In genomic region chr10:5526691-5527331, GRCh38 we compare ENCODE assay signal across 30 cellular contexts. TPM values are rescaled to one million over a fixed set of nuclear protein-coding genes. Genes with fewer than 3 reads are reported as not detected.
A peak's percentile ranks its signal among the peaks of the same experiment; 100 is the strongest.
DNase-seq lines count a peak whose midpoint lies in the region; ATAC-seq and TF ChIP-seq lines count a peak whose summit lies in the region.
"Had no signal": no experiment of that assay in that cellular context is flagged by ENCODE, and none has a peak within 500 bp of the region (broad histone marks: within the 10 kb centered on the region; RNA-seq: fewer than 3 reads in every experiment).

No MANE protein-coding gene starts in this region.

- peak; percentile 2 for DNase-seq in activated CD4-positive, CD25-positive, alpha-beta regulatory T cell treated with anti-CD3 and anti-CD28 coated beads, Interleukin-2, amount 50 U/mL, for 72 hours
- peak; percentile 15 for DNase-seq in RPMI8226
- peak; percentile 2 to 15 for DNase-seq in left colon
- DNase-seq in spleen = peak; percentile 50
- DNase-seq in adrenal gland = no peak
- no peak for DNase-seq in effector CD4-positive, alpha-beta T cell
- DNase-seq: activated CD4-positive, alpha-beta T cell treated with anti-CD3 and anti-CD28 coated beads, Interleukin-2, amount 10 ng/mL, durations not matched to agents 7 days and 5 days; activated naive CD4-positive, alpha-beta T cell treated with anti-CD3 and anti-CD28 coated beads for 36 hours; DMS79 treated with DMSO at 0.1 percent for 48 hours; GDM1; left cardiac atrium; mesenchymal stem cell; NCI-H1436; NCI-H748 treated with DMSO at 0.1 percent for 48 hours; SIG-M5; T1000 had no signal

- 78 to 90% (median 83%) methylated on average over 5 to 8 of the region's 8 CpGs for WGBS in spleen, 5 donors
- WGBS in adrenal gland, 4 donors = 80 to 88% (median 85%) methylated on average over 1 to 8 of the region's 8 CpGs

- TF ChIP-seq CTCF in spleen (IDR thresholded peaks at IDR 0.05 in 8 of 11, conservative IDR thresholded peaks at IDR 0.05 in 3 of 11) = no peak
- no peak for TF ChIP-seq CTCF in adrenal gland (IDR thresholded peaks at IDR 0.05)

- H3K27me3 ChIP-seq in spleen (replicated peaks in 1 of 7) = no peaks in the 10 kb centered on the region
- H3K27me3 ChIP-seq in adrenal gland = no peaks in the 10 kb centered on the region
- H3K27me3 ChIP-seq: hepatocyte, right atrium auricular region, upper lobe of left lung had no signal

- H3K4me1 ChIP-seq in spleen = no peaks in the 10 kb centered on the region
- no peaks in the 10 kb centered on the region for H3K4me1 ChIP-seq in adrenal gland (replicated peaks in 1 of 2)
- H3K4me1 ChIP-seq: HAP-1, parathyroid adenoma, right atrium auricular region, upper lobe of left lung had no signal

- H3K36me3 ChIP-seq in spleen = no peaks in the 10 kb centered on the region
- H3K36me3 ChIP-seq in adrenal gland (replicated peaks in 1 of 2) = no peaks in the 10 kb centered on the region
- H3K36me3 ChIP-seq: HAP-1, right atrium auricular region, upper lobe of left lung had no signal

- no peak for ATAC-seq in activated CD4-positive, CD25-positive, alpha-beta regulatory T cell treated with anti-CD3 and anti-CD28 coated beads, Interleukin-2, amount 50 U/mL, for 24 hours
- ATAC-seq in left colon (no peak), HG03159 (IDR thresholded peaks at IDR 0.05; ENCODE audit: unreplicated experiment) (no peak)
- ATAC-seq: Panc1 had no signal

- TF ChIP-seq POLR2A in spleen (IDR thresholded peaks at IDR 0.05) = no peak
- TF ChIP-seq POLR2A in adrenal gland (IDR thresholded peaks at IDR 0.05) = no peak

- no peaks in the 10 kb centered on the region for H3K9me3 ChIP-seq in spleen
- no peaks in the 10 kb centered on the region for H3K9me3 ChIP-seq in adrenal gland (replicated peaks in 1 of 3)
- H3K9me3 ChIP-seq: Caco-2, HAP-1, right atrium auricular region, upper lobe of left lung had no signal

- intact Hi-C loops in left colon (cut with DNase I, micrococcal nuclease) (no loop called here), spleen (cut with DNase I; ENCODE audit: low total_unique reads) (no loop called here), adrenal gland (cut with DNase I) (no loop called here)

- H3K27ac ChIP-seq in spleen (no peak overlapping the region), adrenal gland (no peak overlapping the region)
- H3K27ac ChIP-seq: C4-2B, hepatocyte, HL-60, parathyroid adenoma, right atrium auricular region, upper lobe of left lung had no signal

- H3K4me3 ChIP-seq in spleen (no peak overlapping the region), adrenal gland (no peak overlapping the region)
- H3K4me3 ChIP-seq: HAP-1, hepatocyte, right atrium auricular region, upper lobe of left lung had no signal

RNA-seq across cellular contexts. Expression of gene CALML3, which starts 2.0 kb away (rescaled TPM):
- total RNA-seq in left colon (under 1 TPM; 0.08 to 0.09 TPM), spleen (not detected), adrenal gland (not detected)
- polyA plus RNA-seq in spleen (under 1 TPM in 1 of 3 donors, not detected in 2; 0.10 TPM), adrenal gland (under 1 TPM in 1 of 3 donors, not detected in 2; 0.07 TPM)
- total RNA-seq: A172; activated CD4-positive, alpha-beta T cell treated with anti-CD3 and anti-CD28 coated beads, Interleukin-2, amount 10 ng/mL, durations not matched to agents 7 days and 5 days; activated naive CD4-positive, alpha-beta T cell treated with anti-CD3 and anti-CD28 coated beads for 36 hours; dermis microvascular lymphatic vessel endothelial cell; hepatocyte; left cardiac atrium; right atrium auricular region; upper lobe of left lung had no signal
- polyA plus RNA-seq: hepatocyte, neural cell had no signal

RNA-seq across cellular contexts. Expression of gene CALML5, which starts 27.4 kb away (rescaled TPM):
- total RNA-seq in left colon = not detected
- not detected for total RNA-seq in spleen
- under 1 TPM in 1 of 3 donors, not detected in 2; 0.13 TPM for polyA plus RNA-seq in spleen
- not detected for total RNA-seq in adrenal gland
- polyA plus RNA-seq in adrenal gland = not detected
- total RNA-seq: A172; activated CD4-positive, alpha-beta T cell treated with anti-CD3 and anti-CD28 coated beads, Interleukin-2, amount 10 ng/mL, durations not matched to agents 7 days and 5 days; activated naive CD4-positive, alpha-beta T cell treated with anti-CD3 and anti-CD28 coated beads for 36 hours; Caco-2; dermis microvascular lymphatic vessel endothelial cell; hepatocyte; left cardiac atrium; right atrium auricular region; upper lobe of left lung had no signal
- polyA plus RNA-seq: hepatocyte, neural cell had no signal

Comparison
In these comparisons a context has a peak if more than half of its experiments do, and no peak if none do; other contexts are left out.
1. DNase-seq: peak in activated CD4-positive, CD25-positive, alpha-beta regulatory T cell treated with anti-CD3 and anti-CD28 coated beads, Interleukin-2, amount 50 U/mL, for 72 hours (single experiment), RPMI8226 (single experiment), left colon (2 of 2) and spleen (single experiment); none in adrenal gland (0 of 7) and effector CD4-positive, alpha-beta T cell (single experiment).